ENCODE assay signal across 24 cellular contexts in the genomic region with DNA sequence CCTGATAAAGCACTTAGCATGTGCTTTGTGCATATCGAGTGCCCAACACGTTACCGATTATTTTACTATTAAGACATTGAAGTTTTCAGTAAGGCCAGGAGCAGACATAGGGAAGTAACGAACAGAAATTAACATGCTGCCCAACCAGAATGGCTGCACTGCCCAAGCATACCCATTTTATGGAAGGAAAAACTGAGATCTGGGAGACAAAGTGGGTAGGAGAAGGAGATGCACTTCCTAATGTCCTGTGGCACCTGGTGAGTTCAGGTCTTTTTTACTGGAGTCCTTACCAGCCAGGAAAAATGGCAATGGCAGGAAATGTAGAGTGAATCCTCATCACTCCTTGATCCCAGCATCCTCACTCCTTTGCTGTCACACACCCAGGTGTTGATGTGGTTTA.
A peak's percentile ranks its signal among the peaks of the same experiment; 100 is the strongest.
DNase-seq lines count a peak whose midpoint lies in the region; ATAC-seq and TF ChIP-seq lines count a peak whose summit lies in the region.
"Had no signal": no experiment of that assay in that cellular context is flagged by ENCODE, and none has a peak within 500 bp of the region (broad histone marks: within the 10 kb centered on the region; RNA-seq: fewer than 3 reads in every experiment).

No MANE protein-coding gene starts in this region.

- 0 out of 2 replicates have a peak overlapping the region, but pooled peaks have one; percentile 55 for H3K4me2 ChIP-seq in GM23338
- H3K4me2 ChIP-seq: A549; BLaER1 treated with 17β-estradiol and CSF1 and Interleukin-3, amounts not matched to agents 10 nM and 100 nM had no signal

- H3K4me3 ChIP-seq in GM23338 (no peak overlapping the region), HUES6 (ENCODE audit: low read depth, low read length) (no peak overlapping the region), dorsolateral prefrontal cortex (no peak overlapping the region)
- H3K4me3 ChIP-seq: A549; BLaER1 treated with 17β-estradiol and CSF1 and Interleukin-3, amounts not matched to agents 10 nM and 100 nM; GM12878 had no signal

- no peak overlapping the region for H3K4me3 Mint-ChIP-seq in GM23338
- H3K4me3 Mint-ChIP-seq: CD14-positive monocyte; CD4-positive, alpha-beta T cell; CD8-positive, alpha-beta memory T cell had no signal

- H3K9me3 Mint-ChIP-seq in GM23338, result peaks cover 13% of the 10 kb centered on the region

- peaks cover 55% of the 10 kb centered on the region for H3K4me1 Mint-ChIP-seq in GM23338

- H3K9ac ChIP-seq in HUES6 (ENCODE audit: low read length), result peak overlapping the region; percentile 65
- H3K9ac ChIP-seq: BLaER1 treated with 17β-estradiol and CSF1 and Interleukin-3, amounts not matched to agents 10 nM and 100 nM had no signal

- intact Hi-C loops in dorsolateral prefrontal cortex (cut with DNase I), result loop anchor here in 1 of 2 donors (5.0 to 10.0 kb wide), 3 partner anchors 57 to 374 kb away; no protein-coding TSS in a partner anchor

- peaks cover 4% of the 10 kb centered on the region for H3K9me2 ChIP-seq in GM23338 (ENCODE audit: insufficient read depth)

- no peaks in the 10 kb centered on the region for H4K20me1 ChIP-seq in GM23338 (replicated peaks; ENCODE audit: insufficient read depth)
- H4K20me1 ChIP-seq: BLaER1 treated with 17β-estradiol and CSF1 and Interleukin-3, amounts not matched to agents 10 nM and 100 nM had no signal

- ATAC-seq in GM23338 (no peak), GM19395 (IDR thresholded peaks at IDR 0.05; ENCODE audit: unreplicated experiment) (no peak)
- ATAC-seq: A549, GM12878, HCT116 had no signal

- peaks cover 47% of the 10 kb centered on the region for H3K4me1 ChIP-seq in GM23338 (ENCODE audit: insufficient read depth)
- peaks cover 57% of the 10 kb centered on the region for H3K4me1 ChIP-seq in HUES6 (ENCODE audit: control insufficient read depth, insufficient read depth, low read length)
- H3K4me1 ChIP-seq: A549, BE2C had no signal

- no peaks in the 10 kb centered on the region for H3F3A ChIP-seq in GM23338 (replicated peaks; ENCODE audit: low read depth)

- no peak overlapping the region for H3K27ac Mint-ChIP-seq in GM23338
- H3K27ac Mint-ChIP-seq: CD14-positive monocyte; CD4-positive, alpha-beta T cell; CD8-positive, alpha-beta memory T cell had no signal

- peaks cover 22% of the 10 kb centered on the region for H3K27me3 ChIP-seq in GM23338 (ENCODE audit: insufficient read depth)
- H3K27me3 ChIP-seq in HUES6 (ENCODE audit: control insufficient read depth, insufficient read depth, low read length), result peaks cover 14% of the 10 kb centered on the region
- no peaks in the 10 kb centered on the region for H3K27me3 ChIP-seq in dorsolateral prefrontal cortex
- H3K27me3 ChIP-seq: BE2C; BLaER1 treated with 17β-estradiol and CSF1 and Interleukin-3, amounts not matched to agents 10 nM and 100 nM had no signal

- peaks cover 14% of the 10 kb centered on the region; the same call in 1 of the 2 replicates for H3K9me3 ChIP-seq in HUES6 (ENCODE audit: control insufficient read depth, insufficient read depth, low read depth, low read length)
- H3K9me3 ChIP-seq: BE2C had no signal

- no peaks in the 10 kb centered on the region for H3K79me2 ChIP-seq in GM23338 (replicated peaks; ENCODE audit: insufficient read depth)

- no peak overlapping the region for H2AFZ ChIP-seq in GM23338

- TF ChIP-seq CTCF in GM23338 (conservative IDR thresholded peaks at IDR 0.05; ENCODE audit: low read depth in 2 of 2), result no peak
- no peak for TF ChIP-seq CTCF in dorsolateral prefrontal cortex (IDR thresholded peaks at IDR 0.05 in 54 of 56, conservative IDR thresholded peaks at IDR 0.05 in 2 of 56; ENCODE audit: low read depth in 1 of 56, partially characterized antibody in 56 of 56)

- peaks cover 8% of the 10 kb centered on the region; the same call in 2 of the 3 replicates for H3K36me3 Mint-ChIP-seq in GM23338 (ENCODE audit: low read depth)
- H3K36me3 Mint-ChIP-seq: CD14-positive monocyte had no signal

- peaks cover 29% of the 10 kb centered on the region for H3K27me3 Mint-ChIP-seq in GM23338 (ENCODE audit: insufficient read depth, low read depth, poor library complexity)
- H3K27me3 Mint-ChIP-seq: CD4-positive, alpha-beta T cell; CD8-positive, alpha-beta memory T cell had no signal

- DNase-seq in GM23338 (ENCODE audit: low spot score) (no peak), dorsolateral prefrontal cortex (no peak), substantia nigra (lab: John Stamatoyannopoulos, UW) (no peak), ureter (ENCODE audit: low spot score) (no peak), NCI-H2107 (lab: John Stamatoyannopoulos, UW) (no peak)
- no peak for DNase-seq in effector CD4-positive, alpha-beta T cell
- DNase-seq: 8988T; ACHN; AML-193; BE2C; CD4-positive, alpha-beta T cell; CD8-positive, alpha-beta memory T cell; DMS 273 treated with DMSO at 0.1 percent for 48 hours; DMS79; EL; GDM1; H9 had no signal

- H3K36me3 ChIP-seq in GM23338 (ENCODE audit: insufficient read depth), result no peaks in the 10 kb centered on the region
- H3K36me3 ChIP-seq in HUES6 (ENCODE audit: control insufficient read depth, insufficient read depth, low read length), result no peaks in the 10 kb centered on the region
- H3K36me3 ChIP-seq: BE2C; BLaER1 treated with 17β-estradiol and CSF1 and Interleukin-3, amounts not matched to agents 10 nM and 100 nM had no signal

- no peak overlapping the region for H3K27ac ChIP-seq in GM23338 (ENCODE audit: low read depth)
- peak overlapping the region; percentile 58; the same call in 1 of the 2 replicates for H3K27ac ChIP-seq in HUES6 (ENCODE audit: low read depth, low read length)
- H3K27ac ChIP-seq in dorsolateral prefrontal cortex, result peak overlapping the region in 36 of 59 donors; percentile 54 to 96 (median 88)
- H3K27ac ChIP-seq in substantia nigra (ENCODE audit: low read depth, low read length, poor library complexity, severe bottlenecking), result peak overlapping the region; percentile 84
- H3K27ac ChIP-seq: A549; BLaER1 treated with 17β-estradiol and CSF1 and Interleukin-3, amounts not matched to agents 10 nM and 100 nM had no signal

TF ChIP-seq in GM23338, 12 proteins besides CTCF, POLR2A, EP300 and RAD21:
- no peak for TF ChIP-seq NANOG (IDR thresholded peaks at IDR 0.05; ENCODE audit: borderline replicate concordance)
- TF ChIP-seq POLR2AphosphoS5 (IDR thresholded peaks at IDR 0.05; ENCODE audit: low read depth), result no peak
- no peak for TF ChIP-seq ZNF114 (CRISPR knock-in tag; IDR thresholded peaks at IDR 0.05)
- no peak for TF ChIP-seq JUNB (IDR thresholded peaks at IDR 0.05; ENCODE audit: unreplicated experiment)
- no peak for TF ChIP-seq ETS1 (IDR thresholded peaks at IDR 0.05)
- no peak for TF ChIP-seq EZH2 (IDR thresholded peaks at IDR 0.05; ENCODE audit: low read depth, unreplicated experiment)
- no peak for TF ChIP-seq EZH2phosphoT487 (IDR thresholded peaks at IDR 0.05; ENCODE audit: unreplicated experiment)
